Comparison of ENCODE assay signal across 20 cellular contexts in genomic region chr2:218472980-218473379, GRCh38. TPM values are rescaled to one million over a fixed set of nuclear protein-coding genes. Genes with fewer than 3 reads are reported as not detected.
A peak's percentile ranks its signal among the peaks of the same experiment; 100 is the strongest.
DNase-seq lines count a peak whose midpoint lies in the region; ATAC-seq and TF ChIP-seq lines count a peak whose summit lies in the region.
"Had no signal": no experiment of that assay in that cellular context is flagged by ENCODE, and none has a peak within 500 bp of the region (broad histone marks: within the 10 kb centered on the region; RNA-seq: fewer than 3 reads in every experiment).

No MANE protein-coding gene starts in this region.

- CTCF ChIA-PET in activated CD8-positive, alpha-beta T cell treated with anti-CD3 and anti-CD28 coated beads, Interleukin-2, amount 10 ng/mL, durations not matched to agents 7 days and 5 days (lab: Charles Lee): no interaction called here

- intact Hi-C loops in dendritic cell treated with granulocyte-macrophage colony-stimulating factor and Interleukin-4, amounts not matched to agents 40 ng/mL and 50 ng/mL, for 4 days (cut with micrococcal nuclease): no loop called here

- H3K4me3 Mint-ChIP-seq in dendritic cell treated with granulocyte-macrophage colony-stimulating factor and Interleukin-4, amounts not matched to agents 40 ng/mL and 50 ng/mL, for 4 days: no peak overlapping the region
- H3K4me3 Mint-ChIP-seq in activated CD8-positive, alpha-beta T cell treated with anti-CD3 and anti-CD28 coated beads, Interleukin-2, amount 10 ng/mL, durations not matched to agents 7 days and 5 days: no peak overlapping the region
- H3K4me3 Mint-ChIP-seq: T-cell had no signal

- no peak for TF ChIP-seq CTCF in NB4 (IDR thresholded peaks at IDR 0.05; ENCODE audit: low read depth, low read length)

- H3K27ac Mint-ChIP-seq in dendritic cell treated with granulocyte-macrophage colony-stimulating factor and Interleukin-4, amounts not matched to agents 40 ng/mL and 50 ng/mL, for 4 days: peak overlapping the region; percentile 43
- no peak overlapping the region for H3K27ac Mint-ChIP-seq in activated CD8-positive, alpha-beta T cell treated with anti-CD3 and anti-CD28 coated beads, Interleukin-2, amount 10 ng/mL, durations not matched to agents 7 days and 5 days
- H3K27ac Mint-ChIP-seq: T-cell had no signal

- H3K27me3 Mint-ChIP-seq in dendritic cell treated with granulocyte-macrophage colony-stimulating factor and Interleukin-4, amounts not matched to agents 40 ng/mL and 50 ng/mL, for 4 days: no peaks in the 10 kb centered on the region
- no peaks in the 10 kb centered on the region for H3K27me3 Mint-ChIP-seq in activated CD8-positive, alpha-beta T cell treated with anti-CD3 and anti-CD28 coated beads, Interleukin-2, amount 10 ng/mL, durations not matched to agents 7 days and 5 days (ENCODE audit: low read depth)
- H3K27me3 Mint-ChIP-seq: T-cell had no signal

- peak; percentile 51 to 63 for DNase-seq in AML-193 (lab: John Stamatoyannopoulos, UW)
- peak; percentile 8 for DNase-seq in CD1c-positive myeloid dendritic cell (ENCODE audit: extremely low spot score)
- DNase-seq in NB4 (ENCODE audit: low read depth): peak; percentile 37
- DNase-seq in SW 1271 (lab: John Stamatoyannopoulos, UW): no peak
- DNase-seq in NCI-H1417 treated with DMSO at 0.1 percent for 48 hours (lab: John Stamatoyannopoulos, UW): no peak
- DNase-seq in activated CD8-positive, alpha-beta T cell treated with anti-CD3 and anti-CD28 coated beads, Interleukin-2, amount 10 ng/mL, durations not matched to agents 7 days and 5 days: no peak
- DNase-seq: DMS53; GDM1; GOT3; NCI-H1417; NCI-H1930; NCI-H510A; NCI-H748 treated with DMSO at 0.1 percent for 48 hours; NK-92 treated with Interleukin-12 subunit alpha and Interleukin-12 subunit beta, amount 100 ng/mL, for 24 hours; OCI-M1; T-cell had no signal

- TF ChIP-seq POLR2A in NB4 (IDR thresholded peaks at IDR 0.05; ENCODE audit: extremely low read depth, insufficient read length): no peak

- H3K4me3 ChIP-seq in NB4 (ENCODE audit: low read depth, low read length): no peak overlapping the region
- H3K4me3 ChIP-seq: BLaER1 had no signal

- H3K4me1 Mint-ChIP-seq in dendritic cell treated with granulocyte-macrophage colony-stimulating factor and Interleukin-4, amounts not matched to agents 40 ng/mL and 50 ng/mL, for 4 days (ENCODE audit: low read depth): peaks cover 31% of the 10 kb centered on the region
- peaks cover 19% of the 10 kb centered on the region for H3K4me1 Mint-ChIP-seq in activated CD8-positive, alpha-beta T cell treated with anti-CD3 and anti-CD28 coated beads, Interleukin-2, amount 10 ng/mL, durations not matched to agents 7 days and 5 days (ENCODE audit: low read depth)

- H3K9me3 Mint-ChIP-seq in dendritic cell treated with granulocyte-macrophage colony-stimulating factor and Interleukin-4, amounts not matched to agents 40 ng/mL and 50 ng/mL, for 4 days: no peaks in the 10 kb centered on the region
- no peaks in the 10 kb centered on the region for H3K9me3 Mint-ChIP-seq in activated CD8-positive, alpha-beta T cell treated with anti-CD3 and anti-CD28 coated beads, Interleukin-2, amount 10 ng/mL, durations not matched to agents 7 days and 5 days (ENCODE audit: insufficient read depth)
- H3K9me3 Mint-ChIP-seq: T-cell had no signal

- no peak for ATAC-seq in activated CD8-positive, alpha-beta T cell treated with anti-CD3 and anti-CD28 coated beads, Interleukin-2, amount 10 ng/mL, durations not matched to agents 7 days and 5 days
- ATAC-seq: HCT116, Right ventricle myocardium inferior, T-cell had no signal

- peaks cover 54% of the 10 kb centered on the region for H3K36me3 Mint-ChIP-seq in dendritic cell treated with granulocyte-macrophage colony-stimulating factor and Interleukin-4, amounts not matched to agents 40 ng/mL and 50 ng/mL, for 4 days (ENCODE audit: low read depth)
- peaks cover 56% of the 10 kb centered on the region for H3K36me3 Mint-ChIP-seq in activated CD8-positive, alpha-beta T cell treated with anti-CD3 and anti-CD28 coated beads, Interleukin-2, amount 10 ng/mL, durations not matched to agents 7 days and 5 days (ENCODE audit: low read depth)

- POLR2A ChIA-PET in activated CD8-positive, alpha-beta T cell treated with anti-CD3 and anti-CD28 coated beads, Interleukin-2, amount 10 ng/mL, durations not matched to agents 7 days and 5 days (lab: Charles Lee): no interaction called here

RNA-seq across cellular contexts. Expression of gene VIL1, which starts 54.1 kb away (rescaled TPM):
- not detected for total RNA-seq in activated CD8-positive, alpha-beta T cell treated with anti-CD3 and anti-CD28 coated beads, Interleukin-2, amount 10 ng/mL, durations not matched to agents 7 days and 5 days
- total RNA-seq: Right ventricle myocardium inferior had no signal

Comparison
In these comparisons a context has a peak if more than half of its experiments do, and no peak if none do; other contexts are left out.
1. DNase-seq: peak in AML-193 (2 of 2), CD1c-positive myeloid dendritic cell (single experiment) and NB4 (single experiment); none in SW 1271 (0 of 2), NCI-H1417 treated with DMSO at 0.1 percent for 48 hours (single experiment) and activated CD8-positive, alpha-beta T cell treated with anti-CD3 and anti-CD28 coated beads, Interleukin-2, amount 10 ng/mL, durations not matched to agents 7 days and 5 days (single experiment).